Comparison of ENCODE assay signal across 16 cellular contexts in the genomic region with DNA sequence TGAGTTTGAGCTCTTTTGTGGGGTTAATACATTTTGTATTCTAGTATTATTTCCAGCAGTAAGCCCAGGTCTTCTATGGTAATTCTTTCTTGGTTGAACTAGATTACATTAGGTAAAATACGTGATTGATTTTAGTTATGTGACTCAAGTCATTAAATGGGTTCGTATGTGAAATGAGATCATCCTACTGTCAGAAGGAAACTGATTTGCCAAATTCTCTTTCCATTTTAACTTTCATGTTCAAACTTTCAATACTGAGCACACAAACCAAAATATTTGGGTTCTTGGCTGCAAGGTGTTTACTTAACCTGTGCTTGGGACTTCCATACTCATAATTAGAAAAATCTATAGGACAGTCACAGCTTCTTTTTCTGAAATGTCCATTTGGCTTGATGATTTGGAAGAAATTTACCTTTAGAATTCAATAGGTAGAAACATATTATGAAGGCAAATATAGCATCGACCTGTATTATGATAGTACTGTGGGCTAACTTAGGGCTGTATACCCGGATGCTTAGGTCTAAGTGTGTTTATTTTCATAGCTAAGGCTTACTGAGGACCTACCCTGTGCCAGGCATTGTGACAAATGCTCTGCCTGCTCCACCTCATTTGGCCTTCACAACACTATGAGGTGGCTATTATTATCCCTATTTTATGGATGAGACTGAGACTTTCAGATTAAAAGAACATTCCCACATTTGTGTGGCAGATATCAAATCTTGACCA.
"Had no signal": no experiment of that assay in that cellular context is flagged by ENCODE, and none has a peak within 500 bp of the region (broad histone marks: within the 10 kb centered on the region; RNA-seq: fewer than 3 reads in every experiment).

No MANE protein-coding gene starts in this region.

- DNase-seq: activated CD4-positive, alpha-beta T cell treated with anti-CD3 and anti-CD28 coated beads for 1 hour; activated CD4-positive, alpha-beta T cell treated with anti-CD3 and anti-CD28 coated beads, Interleukin-2, amount 50 U/mL, for 4 hours; activated naive CD4-positive, alpha-beta T cell treated with anti-CD3 and anti-CD28 coated beads, Interleukin-2, amount 50 U/mL, for 16 hours; activated T-cell treated with anti-CD3 and anti-CD28 coated beads for 4 hours; dermis blood vessel endothelial cell; effector memory CD8-positive, alpha-beta T cell; head of caudate nucleus; immature natural killer cell; lower lobe of right lung; occipital lobe; right cardiac atrium; stimulated activated CD4-positive, alpha-beta T cell treated with anti-CD3 and anti-CD28 coated beads, Interleukin-4, amount 100 ng/mL, for 4 hours; stimulated activated naive CD8-positive, alpha-beta T cell treated with anti-CD3 and anti-CD28 coated beads, Interleukin-15, amount 100 ng/mL, for 72 hours had no signal

- ATAC-seq: effector memory CD8-positive, alpha-beta T cell; lower lobe of right lung; right cardiac atrium; stimulated activated naive CD8-positive, alpha-beta T cell treated with anti-CD3 and anti-CD28 coated beads, Interleukin-15, amount 100 ng/mL, for 72 hours had no signal

- FAIRE-seq: astrocyte, bronchial epithelial cell, frontal cortex had no signal
